ENCODE assay signal across 2 cellular contexts in the genomic region with DNA sequence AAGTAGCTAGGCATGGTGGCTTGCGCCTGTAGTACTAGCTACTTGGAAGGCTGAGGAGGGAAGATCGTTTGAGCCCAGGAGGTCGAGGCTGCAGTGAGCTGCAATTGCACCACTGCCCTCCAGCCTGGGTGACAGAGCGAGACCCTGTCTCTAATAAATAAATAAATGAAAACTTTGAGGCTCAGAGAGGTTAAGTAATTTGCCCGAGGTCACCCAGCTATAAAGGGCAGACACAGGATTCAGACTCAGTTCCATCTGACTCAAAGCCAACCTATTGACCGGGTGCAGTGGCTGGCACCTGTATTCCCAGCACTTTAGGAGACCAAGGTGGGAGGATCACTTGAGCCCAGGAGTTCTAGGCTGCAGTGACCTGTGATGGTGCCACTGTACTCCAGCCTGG.
TF ChIP-seq lines count a peak whose summit lies in the region.

No MANE protein-coding gene starts in this region.

TF ChIP-seq in HEK293, 187 proteins besides CTCF, POLR2A, EP300 and RAD21:
- TF ChIP-seq ZNF768 (tag by site-specific recombination; IDR thresholded peaks at IDR 0.05) = 0 out of 2 replicates have a peak, but pooled peaks have one; percentile 15
- no peak for TF ChIP-seq ZNF544 (tag by site-specific recombination; IDR thresholded peaks at IDR 0.05)

TF ChIP-seq in IMR-90, 13 proteins besides CTCF, POLR2A, EP300 and RAD21:
- no peak for TF ChIP-seq RCOR1 (IDR thresholded peaks at IDR 0.05; ENCODE audit: insufficient replicate concordance, low read length)
- no peak for TF ChIP-seq ELK1 (IDR thresholded peaks at IDR 0.05; ENCODE audit: borderline replicate concordance, low read depth, low read length)
- TF ChIP-seq NFE2L2 (IDR thresholded peaks at IDR 0.05; ENCODE audit: low read depth, low read length) = no peak
- TF ChIP-seq CHD1 (IDR thresholded peaks at IDR 0.05; ENCODE audit: low read depth, low read length) = no peak
